ENCODE assay signal across 9 cellular contexts in the genomic region with DNA sequence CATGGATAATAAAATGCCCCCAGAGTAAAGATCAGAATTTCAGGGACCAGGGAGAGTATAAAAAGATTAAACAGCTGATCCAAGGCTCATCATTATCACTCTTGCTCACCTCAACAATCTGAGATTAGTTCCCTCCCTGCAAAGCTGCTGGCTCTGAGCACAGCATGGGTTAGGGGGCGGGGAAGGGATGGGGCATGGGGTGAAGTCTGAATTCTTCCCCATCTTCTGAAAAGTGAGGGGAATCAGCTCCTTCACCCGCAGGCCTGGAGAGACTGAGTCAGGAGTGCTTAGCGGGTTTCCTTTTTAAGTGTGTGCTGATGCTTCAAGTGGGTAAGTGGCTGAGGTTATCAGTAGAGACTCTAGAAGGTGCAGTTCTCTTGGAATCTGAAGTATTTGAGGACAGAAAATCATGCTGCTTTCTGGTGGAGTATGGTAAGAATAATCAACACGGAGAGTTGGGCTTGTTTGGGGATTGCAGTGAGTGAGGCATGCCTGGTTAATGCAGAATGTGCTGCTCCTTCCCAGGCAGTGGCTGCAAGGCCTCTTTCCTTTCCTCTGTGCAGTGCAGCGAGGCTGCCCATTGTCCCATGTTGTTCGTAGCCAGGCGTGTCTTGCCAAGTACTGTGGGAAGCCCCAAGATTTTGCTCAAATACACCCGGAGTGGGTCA. TPM values are rescaled to one million over a fixed set of nuclear protein-coding genes. Genes with fewer than 3 reads are reported as not detected.
DNase-seq lines count a peak whose midpoint lies in the region; ATAC-seq, FAIRE-seq and TF ChIP-seq lines count a peak whose summit lies in the region.
"Had no signal": no experiment of that assay in that cellular context is flagged by ENCODE, and none has a peak within 500 bp of the region (broad histone marks: within the 10 kb centered on the region; RNA-seq: fewer than 3 reads in every experiment).

No MANE protein-coding gene starts in this region.

- TF ChIP-seq CTCF in adrenal gland (IDR thresholded peaks at IDR 0.05): no peak

- intact Hi-C loops in adrenal gland (cut with DNase I): no loop called here

- H3K4me3 ChIP-seq in adrenal gland: no peak overlapping the region
- no peak overlapping the region for H3K4me3 ChIP-seq in iPS-15b (ENCODE audit: low read depth, low read length)
- no peak overlapping the region for H3K4me3 ChIP-seq in small intestine (ENCODE audit: low read depth in 1 of 2, low read length in 2 of 2)

- ATAC-seq in HG03025 (IDR thresholded peaks at IDR 0.05; ENCODE audit: low FRiP score, unreplicated experiment): no peak
- ATAC-seq in GM18505 (IDR thresholded peaks at IDR 0.05; ENCODE audit: unreplicated experiment): no peak

- H3K9me3 ChIP-seq in adrenal gland (replicated peaks in 1 of 3) (no peaks in the 10 kb centered on the region), iPS-15b (ENCODE audit: control insufficient read depth, insufficient read depth, low read length) (no peaks in the 10 kb centered on the region), small intestine (ENCODE audit: control insufficient read depth, low read depth) (no peaks in the 10 kb centered on the region)

- in situ Hi-C loops in G401 (cut with HindIII; ENCODE audit: low sequenced_read_pairs): no loop called here

- H3K27me3 ChIP-seq in adrenal gland (no peaks in the 10 kb centered on the region), iPS-15b (ENCODE audit: control insufficient read depth, insufficient read depth, low read length) (no peaks in the 10 kb centered on the region), small intestine (ENCODE audit: control insufficient read depth in 2 of 2, insufficient read depth in 2 of 2, low read length in 2 of 2) (no peaks in the 10 kb centered on the region)

- TF ChIP-seq POLR2A in adrenal gland (IDR thresholded peaks at IDR 0.05) (no peak), GM18505 (IDR thresholded peaks at IDR 0.05; ENCODE audit: borderline replicate concordance, extremely low read depth, insufficient read depth, insufficient read length) (no peak)

- H3K27ac ChIP-seq in adrenal gland (peak overlapping the region in 4 of 5 donors; percentile 30 to 91 (median 84)), small intestine (ENCODE audit: low read depth in 1 of 2, low read length in 1 of 2) (peak overlapping the region in 1 of 2 donors; percentile 26)

- DNase-seq in G401 (ENCODE audit: low spot score) (peak; percentile 72), adrenal gland (peak in 2 of 7 donors; percentile 17 to 54), retina (peak; percentile 38), DMS153 (lab: John Stamatoyannopoulos, UW) (no peak), small intestine (no peak)
- DNase-seq: NCI-H1436 treated with DMSO at 0.1 percent for 48 hours had no signal

- H3K36me3 ChIP-seq in adrenal gland (replicated peaks in 1 of 2) (no peaks in the 10 kb centered on the region), iPS-15b (ENCODE audit: control insufficient read depth, insufficient read depth, low read length) (peaks cover 7% of the 10 kb centered on the region), small intestine (ENCODE audit: control insufficient read depth in 2 of 2, insufficient read depth in 2 of 2, low read length in 2 of 2) (no peaks in the 10 kb centered on the region)

- peaks cover 37 to 52% of the 10 kb centered on the region in 2 donors for H3K4me1 ChIP-seq in adrenal gland (replicated peaks in 1 of 2)
- H3K4me1 ChIP-seq in iPS-15b (ENCODE audit: control insufficient read depth, insufficient read depth, low read length): peaks cover 9% of the 10 kb centered on the region
- peaks cover 2 to 4% of the 10 kb centered on the region in 2 donors for H3K4me1 ChIP-seq in small intestine (ENCODE audit: control insufficient read depth in 2 of 2, insufficient read depth in 1 of 2, low read depth in 1 of 2, low read length in 1 of 2)

- 54 to 62% (median 56%) methylated on average over 7 to 8 of the region's 8 CpGs for WGBS in adrenal gland, 4 donors
- 60 to 80% (median 68%) methylated on average over 8 of the region's 8 CpGs for WGBS in small intestine, 3 donors

- H3K9ac ChIP-seq in iPS-15b (ENCODE audit: low read depth, low read length): peak overlapping the region; percentile 3

- no peak for FAIRE-seq in small intestine (lab: Jason Lieb, UNC)

RNA-seq across cellular contexts. Expression of gene TRAK1, which starts 59.2 kb away (rescaled TPM):
- 17.3 and 17.6 TPM in 2 replicates for total RNA-seq in G401 (2014; rRNA removed; shearing (Covaris generic))
- 10 to 100 TPM; 24.6 to 38.1 (median 28.8) TPM for total RNA-seq in adrenal gland
- 10 to 100 TPM; 13.1 to 20.1 (median 18.7) TPM for polyA plus RNA-seq in adrenal gland
- 10 to 100 TPM; 20.9 to 74.7 (median 36.5) TPM for polyA plus RNA-seq in small intestine

Comparison
In these comparisons a context has a peak if more than half of its experiments do, and no peak if none do; other contexts are left out.
1. DNase-seq: peak in G401 (single experiment) and retina (single experiment); none in DMS153 (single experiment) and small intestine (single experiment).